ENCODE assay signal across 8 cellular contexts in genomic region chr7:139360948-139361307, GRCh38. TPM values are rescaled to one million over a fixed set of nuclear protein-coding genes. Genes with fewer than 3 reads are reported as not detected.
A peak's percentile ranks its signal among the peaks of the same experiment; 100 is the strongest.
DNase-seq lines count a peak whose midpoint lies in the region; ATAC-seq and TF ChIP-seq lines count a peak whose summit lies in the region.

No MANE protein-coding gene starts in this region.

- WGBS in gastroesophageal sphincter (ENCODE audit: low coverage in 1 of 2), 2 donors: 0% methylated on average over 2 of the region's 2 CpGs

- H3K27me3 ChIP-seq in H7 (ENCODE audit: control insufficient read depth, insufficient read depth, low read length) (no peaks in the 10 kb centered on the region), gastroesophageal sphincter (no peaks in the 10 kb centered on the region), skeletal muscle tissue (ENCODE audit: control insufficient read depth in 3 of 3, insufficient read depth in 3 of 3, low read length in 3 of 3) (no peaks in the 10 kb centered on the region)

- H3K9ac ChIP-seq in skeletal muscle tissue (ENCODE audit: low read depth in 1 of 3, low read length in 3 of 3): peak overlapping the region; percentile 94 to 99 (median 97)

- TF ChIP-seq EP300 in gastroesophageal sphincter (IDR thresholded peaks at IDR 0.05): no peak

- TF ChIP-seq CTCF in VCaP (conservative IDR thresholded peaks at IDR 0.05): no peak
- TF ChIP-seq CTCF in gastroesophageal sphincter (IDR thresholded peaks at IDR 0.05): no peak

- H3K27ac ChIP-seq in VCaP: peak overlapping the region; percentile 99
- H3K27ac ChIP-seq in gastroesophageal sphincter: peak overlapping the region; percentile 97 to 100 (median 100)
- H3K27ac ChIP-seq in skeletal muscle tissue (ENCODE audit: low read depth, low read length): peak overlapping the region; percentile 99

- no peak for DNase-seq in H7
- no peak for DNase-seq in NCI-H2196 (lab: John Stamatoyannopoulos, UW; ENCODE audit: unreplicated experiment)
- DNase-seq in NCI-H2081 (lab: John Stamatoyannopoulos, UW): no peak

- ATAC-seq in gastroesophageal sphincter: no peak
- no peak for ATAC-seq in HG03460 (IDR thresholded peaks at IDR 0.05; ENCODE audit: unreplicated experiment)
- ATAC-seq in GM19351 (IDR thresholded peaks at IDR 0.05; ENCODE audit: unreplicated experiment): no peak

- H3K4me1 ChIP-seq in gastroesophageal sphincter (peaks cover 5 to 62% (median 7%) of the 10 kb centered on the region in 3 donors), skeletal muscle tissue (ENCODE audit: control insufficient read depth in 3 of 3, insufficient read depth in 3 of 3, low read length in 3 of 3) (peaks cover 15 to 21% (median 17%) of the 10 kb centered on the region in 3 donors)

- H3K36me3 ChIP-seq in H7 (replicated peaks; ENCODE audit: control insufficient read depth, insufficient read depth, low read length) (no peaks in the 10 kb centered on the region), gastroesophageal sphincter (peaks cover 0 to 9% of the 10 kb centered on the region in 2 donors), skeletal muscle tissue (ENCODE audit: control insufficient read depth in 3 of 3, insufficient read depth in 3 of 3, low read length in 3 of 3) (peaks cover 0 to 11% (median 3%) of the 10 kb centered on the region in 3 donors)

- H3K4me3 ChIP-seq in H7 (ENCODE audit: insufficient read depth, low read depth, low read length) (peak overlapping the region; percentile 99), gastroesophageal sphincter (peak overlapping the region; percentile 84), skeletal muscle tissue (ENCODE audit: low read length in 3 of 3) (peak overlapping the region; percentile 95 to 99 (median 98))

- TF ChIP-seq POLR2A in gastroesophageal sphincter (IDR thresholded peaks at IDR 0.05): no peak

- H3K9me3 ChIP-seq in gastroesophageal sphincter (no peaks in the 10 kb centered on the region), skeletal muscle tissue (ENCODE audit: control insufficient read depth in 3 of 3, low read length in 3 of 3) (no peaks in the 10 kb centered on the region)

RNA-seq across cellular contexts. Expression of gene LUC7L2, which starts 1.2 kb away (rescaled TPM):
- 43.4 and 53.7 TPM in 2 replicates for total RNA-seq in H7 (2014; rRNA removed; shearing (Covaris generic))
- 100 to 1,000 TPM in 1 of 4 donors, 10 to 100 TPM in 3; 61.5 to 106 (median 72.6) TPM for total RNA-seq in gastroesophageal sphincter
- 32.9 TPM for total RNA-seq in skeletal muscle tissue

RNA-seq across cellular contexts. Expression of gene FMC1, which starts 19.8 kb away (rescaled TPM):
- total RNA-seq in H7 (2014; rRNA removed; shearing (Covaris generic)): 24.7 and 32.6 TPM in 2 replicates
- 10 to 100 TPM; 16.6 to 18.2 (median 17.3) TPM for total RNA-seq in gastroesophageal sphincter
- total RNA-seq in skeletal muscle tissue: 48.0 TPM
